In the genomic region with DNA sequence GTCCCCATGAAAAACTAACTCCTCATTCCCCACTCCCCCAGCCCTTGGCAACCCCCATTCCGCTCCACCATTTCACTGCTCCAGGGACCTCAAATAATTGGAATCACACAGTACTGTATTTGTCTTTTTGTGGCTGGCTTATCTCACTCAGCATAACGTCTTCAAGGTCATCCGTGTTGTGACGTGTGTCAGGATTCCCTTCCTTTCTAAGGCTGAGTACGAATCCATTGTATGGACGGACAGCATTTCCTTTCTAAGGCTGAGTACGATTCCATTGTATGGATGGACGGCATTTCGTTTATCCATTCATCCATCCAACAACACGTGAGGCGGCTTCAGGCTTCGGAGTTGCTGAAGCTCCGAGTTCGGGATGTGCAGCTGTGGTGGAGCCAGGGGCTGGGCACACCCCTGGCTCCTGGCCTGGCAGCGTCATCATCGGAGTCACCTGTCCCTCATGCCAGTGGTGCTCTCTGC, we compare ENCODE assay signal across 9 cellular contexts. TPM values are rescaled to one million over a fixed set of nuclear protein-coding genes. Genes with fewer than 3 reads are reported as not detected.
A peak's percentile ranks its signal among the peaks of the same experiment; 100 is the strongest.
DNase-seq lines count a peak whose midpoint lies in the region; ATAC-seq and TF ChIP-seq lines count a peak whose summit lies in the region.
"Had no signal": no experiment of that assay in that cellular context is flagged by ENCODE, and none has a peak within 500 bp of the region (broad histone marks: within the 10 kb centered on the region; RNA-seq: fewer than 3 reads in every experiment).

No MANE protein-coding gene starts in this region.

- H3K27ac ChIP-seq in C4-2B (peak overlapping the region; percentile 94; the same call in 1 of the 2 replicates), HUES6 (ENCODE audit: low read depth, low read length) (no peak overlapping the region), tibial nerve (peak overlapping the region in 2 of 4 donors; percentile 83 to 88)

- ATAC-seq in natural killer cell (no peak), GM18519 (IDR thresholded peaks at IDR 0.05; ENCODE audit: low FRiP score, unreplicated experiment) (no peak)

- no peak for TF ChIP-seq POLR2A in tibial nerve (IDR thresholded peaks at IDR 0.05)

- peaks cover 25% of the 10 kb centered on the region for H3K4me1 ChIP-seq in HUES6 (ENCODE audit: control insufficient read depth, insufficient read depth, low read length)
- peaks cover 0 to 52% (median 36%) of the 10 kb centered on the region in 4 donors for H3K4me1 ChIP-seq in tibial nerve

- peaks cover 5% of the 10 kb centered on the region for H3K36me3 ChIP-seq in HUES6 (ENCODE audit: control insufficient read depth, insufficient read depth, low read length)
- peaks cover 0 to 7% (median 0%) of the 10 kb centered on the region in 3 donors for H3K36me3 ChIP-seq in tibial nerve

- peak overlapping the region; percentile 80 for H3K4me3 ChIP-seq in HUES6 (ENCODE audit: low read depth, low read length)
- peak overlapping the region; percentile 87 for H3K4me3 ChIP-seq in astrocyte of the spinal cord (ENCODE audit: low read depth, low read length)
- peak overlapping the region in 2 of 4 donors; percentile 61 to 93 for H3K4me3 ChIP-seq in tibial nerve

- intact Hi-C loops in natural killer cell (cut with micrococcal nuclease) = no loop called here

- H3K27ac Mint-ChIP-seq in natural killer cell = peak overlapping the region; percentile 20 to 91
- H3K27ac Mint-ChIP-seq in chondrocyte (ENCODE audit: unreplicated experiment) = no peak overlapping the region

- no peak for TF ChIP-seq CTCF in C4-2B (conservative IDR thresholded peaks at IDR 0.05)
- TF ChIP-seq CTCF in astrocyte of the spinal cord (IDR thresholded peaks at IDR 0.05; ENCODE audit: low read depth, low read length) = no peak
- TF ChIP-seq CTCF in natural killer cell (IDR thresholded peaks at IDR 0.05) = no peak
- no peak for TF ChIP-seq CTCF in tibial nerve (IDR thresholded peaks at IDR 0.05)
- no peak for TF ChIP-seq CTCF in chondrocyte (IDR thresholded peaks at IDR 0.05)

- H3K4me1 Mint-ChIP-seq in natural killer cell (peaks cover 29 to 42% of the 10 kb centered on the region in 2 donors), chondrocyte (ENCODE audit: low read depth) (peaks cover 48% of the 10 kb centered on the region)

- H3K9me3 ChIP-seq in HUES6 (ENCODE audit: control insufficient read depth, insufficient read depth, low read depth, low read length) (0 out of 2 replicates have a peak, but pooled peaks cover under 1% of the 10 kb centered on the region), tibial nerve (peaks cover 0 to 8% (median 0%) of the 10 kb centered on the region in 4 donors)

- 65 to 67% methylated on average over 13 to 16 of the region's 16 CpGs for WGBS in tibial nerve, 2 donors

- H3K27me3 ChIP-seq in HUES6 (ENCODE audit: control insufficient read depth, insufficient read depth, low read length) (no peaks in the 10 kb centered on the region), tibial nerve (no peaks in the 10 kb centered on the region)

- in situ Hi-C loops in astrocyte of the spinal cord (cut with HindIII; ENCODE audit: low sequenced_read_pairs) = no loop called here

- H3K4me3 Mint-ChIP-seq in natural killer cell (peak overlapping the region; percentile 89), chondrocyte (ENCODE audit: unreplicated experiment) (no peak overlapping the region)

- peak overlapping the region; percentile 89 for H3K9ac ChIP-seq in HUES6 (ENCODE audit: low read length)

- no peak for TF ChIP-seq EP300 in tibial nerve (IDR thresholded peaks at IDR 0.05)

- H3K36me3 Mint-ChIP-seq in natural killer cell (peaks cover 6% of the 10 kb centered on the region), chondrocyte (ENCODE audit: low read depth) (peaks cover 5% of the 10 kb centered on the region)

- H3K27me3 Mint-ChIP-seq in natural killer cell (ENCODE audit: low read depth in 2 of 2) (no peaks in the 10 kb centered on the region), chondrocyte (ENCODE audit: low read depth) (no peaks in the 10 kb centered on the region)

- DNase-seq in astrocyte of the spinal cord (ENCODE audit: low read depth, low spot score) = no peak
- DNase-seq in natural killer cell = no peak
- DNase-seq in H4 (ENCODE audit: low spot score) = no peak
- DNase-seq in tibial nerve (ENCODE audit: low spot score in 2 of 2) = no peak
- no peak for DNase-seq in chondrocyte (ENCODE audit: low spot score)
- DNase-seq: activated CD4-positive, alpha-beta T cell treated with anti-CD3 and anti-CD28 coated beads for 48 hours had no signal

- H3K9me3 Mint-ChIP-seq in natural killer cell = no peaks in the 10 kb centered on the region
- H3K9me3 Mint-ChIP-seq in chondrocyte (ENCODE audit: low read depth) = peaks cover 6% of the 10 kb centered on the region

RNA-seq across cellular contexts. Expression of a gene that starts 1.2 kb away (rescaled TPM):
- total RNA-seq in natural killer cell (10 to 100 TPM; 38.3 to 47.5 (median 38.9) TPM), tibial nerve (10 to 100 TPM; 21.3 to 26.0 (median 24.2) TPM), chondrocyte (31.0 to 37.9 TPM (median 34.5 TPM) in 3 replicates)
- total RNA-seq in H4 (2014; rRNA removed; shearing (Covaris generic)) = 27.1 and 33.0 TPM in 2 replicates
